19 cellular contexts compared by ENCODE assay signal in the genomic region with DNA sequence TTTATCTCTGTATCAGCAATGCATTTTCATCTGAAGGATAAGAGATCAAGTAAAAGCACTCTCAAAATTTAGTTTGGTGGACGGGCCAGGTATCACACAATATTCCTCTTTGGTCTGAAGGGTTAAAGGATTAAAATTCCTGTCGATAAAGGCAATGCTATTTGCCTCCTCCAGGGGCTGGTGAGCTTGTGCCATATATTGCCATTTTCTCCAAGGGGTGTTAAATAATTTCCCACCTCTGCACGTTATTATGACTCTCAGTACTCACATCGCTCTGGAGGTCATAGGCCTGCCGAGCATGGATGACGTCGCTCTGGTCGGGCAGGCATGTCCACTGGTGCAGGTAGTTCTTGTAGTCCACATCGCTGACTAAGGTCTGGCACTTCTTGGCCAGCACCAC.
DNase-seq lines count a peak whose midpoint lies in the region; ATAC-seq and TF ChIP-seq lines count a peak whose summit lies in the region.
"Had no signal": no experiment of that assay in that cellular context is flagged by ENCODE, and none has a peak within 500 bp of the region (broad histone marks: within the 10 kb centered on the region; RNA-seq: fewer than 3 reads in every experiment).

No MANE protein-coding gene starts in this region.

- intact Hi-C loops in natural killer cell (cut with micrococcal nuclease), result no loop called here

- peak overlapping the region; percentile 92 to 93 for H3K27ac Mint-ChIP-seq in natural killer cell
- H3K27ac Mint-ChIP-seq in natural killer cell treated with Interleukin-12 subunit alpha and Interleukin-12 subunit beta and Interleukin-15 and Interleukin-18, amount 100 ng/mL, for 72 hours, result no peak overlapping the region
- no peak overlapping the region for H3K27ac Mint-ChIP-seq in WTC11
- H3K27ac Mint-ChIP-seq in memory B cell, result peak overlapping the region; percentile 8
- no peak overlapping the region for H3K27ac Mint-ChIP-seq in activated CD8-positive, alpha-beta T cell treated with anti-CD3 and anti-CD28 coated beads, Interleukin-2, amount 10 ng/mL, durations not matched to agents 7 days and 5 days
- H3K27ac Mint-ChIP-seq: activated CD4-positive, alpha-beta T cell treated with anti-CD3 and anti-CD28 coated beads, Interleukin-2, amount 10 ng/mL, durations not matched to agents 7 days and 5 days; stimulated activated naive CD8-positive, alpha-beta T cell treated with anti-CD3 and anti-CD28 coated beads, Interleukin-15, Interleukin-2, amounts not matched to agents 100 ng/mL and 50 ng/mL, for 24 hours had no signal

- H3K4me1 Mint-ChIP-seq in natural killer cell (peaks cover 44% of the 10 kb centered on the region in 2 donors), WTC11 (no peaks in the 10 kb centered on the region), memory B cell (peaks cover 18% of the 10 kb centered on the region)
- H3K4me1 Mint-ChIP-seq in natural killer cell treated with Interleukin-12 subunit alpha and Interleukin-12 subunit beta and Interleukin-15 and Interleukin-18, amount 100 ng/mL, for 72 hours (ENCODE audit: low read depth in 2 of 2), result peaks cover 24 to 33% of the 10 kb centered on the region in 2 donors
- H3K4me1 Mint-ChIP-seq in activated CD8-positive, alpha-beta T cell treated with anti-CD3 and anti-CD28 coated beads, Interleukin-2, amount 10 ng/mL, durations not matched to agents 7 days and 5 days (ENCODE audit: low read depth), result peaks cover 38% of the 10 kb centered on the region

- POLR2A ChIA-PET in WTC11 (lab: Charles Lee), result interaction anchor here (1.0 kb wide), 1 partner anchor 148 kb away, joined by 3 read pairs; no protein-coding TSS in a partner anchor
- POLR2A ChIA-PET in activated CD8-positive, alpha-beta T cell treated with anti-CD3 and anti-CD28 coated beads, Interleukin-2, amount 10 ng/mL, durations not matched to agents 7 days and 5 days (lab: Charles Lee), result no interaction called here

- CTCF ChIA-PET in WTC11 (lab: Charles Lee), result interaction anchor here (0.5 to 1.3 kb wide), 2 partner anchors 11 to 480 kb away, joined by 3 to 5 read pairs; no protein-coding TSS in a partner anchor
- CTCF ChIA-PET in activated CD8-positive, alpha-beta T cell treated with anti-CD3 and anti-CD28 coated beads, Interleukin-2, amount 10 ng/mL, durations not matched to agents 7 days and 5 days (lab: Charles Lee), result no interaction called here

- H3K27me3 Mint-ChIP-seq in natural killer cell (ENCODE audit: low read depth in 2 of 2) (no peaks in the 10 kb centered on the region), WTC11 (ENCODE audit: low read depth) (no peaks in the 10 kb centered on the region), memory B cell (no peaks in the 10 kb centered on the region)
- no peaks in the 10 kb centered on the region for H3K27me3 Mint-ChIP-seq in natural killer cell treated with Interleukin-12 subunit alpha and Interleukin-12 subunit beta and Interleukin-15 and Interleukin-18, amount 100 ng/mL, for 72 hours
- H3K27me3 Mint-ChIP-seq in activated CD8-positive, alpha-beta T cell treated with anti-CD3 and anti-CD28 coated beads, Interleukin-2, amount 10 ng/mL, durations not matched to agents 7 days and 5 days (ENCODE audit: low read depth), result no peaks in the 10 kb centered on the region
- H3K27me3 Mint-ChIP-seq: stimulated activated naive CD8-positive, alpha-beta T cell treated with anti-CD3 and anti-CD28 coated beads, Interleukin-15, Interleukin-2, amounts not matched to agents 100 ng/mL and 50 ng/mL, for 24 hours had no signal

- TF ChIP-seq CTCF in natural killer cell (IDR thresholded peaks at IDR 0.05) (no peak), WTC11 (IDR thresholded peaks at IDR 0.05) (no peak)

- ATAC-seq in natural killer cell, result no peak
- ATAC-seq in natural killer cell treated with Interleukin-12 subunit alpha and Interleukin-12 subunit beta and Interleukin-15 and Interleukin-18, amount 100 ng/mL, for 72 hours, result no peak
- ATAC-seq in WTC11, result peak; percentile 56; the same call in 1 of the 2 replicates
- ATAC-seq in memory B cell (ENCODE audit: low read depth), result no peak
- no peak for ATAC-seq in HG02642 (IDR thresholded peaks at IDR 0.05; ENCODE audit: poor library complexity, unreplicated experiment)
- ATAC-seq in activated CD8-positive, alpha-beta T cell treated with anti-CD3 and anti-CD28 coated beads, Interleukin-2, amount 10 ng/mL, durations not matched to agents 7 days and 5 days, result no peak
- ATAC-seq: activated T-cell treated with anti-CD3 and anti-CD28 coated beads, Interleukin-2, amount 50 U/mL, for 4 hours had no signal

- H3K4me3 Mint-ChIP-seq in natural killer cell (no peak overlapping the region), WTC11 (no peak overlapping the region), memory B cell (no peak overlapping the region)
- no peak overlapping the region for H3K4me3 Mint-ChIP-seq in natural killer cell treated with Interleukin-12 subunit alpha and Interleukin-12 subunit beta and Interleukin-15 and Interleukin-18, amount 100 ng/mL, for 72 hours
- no peak overlapping the region for H3K4me3 Mint-ChIP-seq in activated CD8-positive, alpha-beta T cell treated with anti-CD3 and anti-CD28 coated beads, Interleukin-2, amount 10 ng/mL, durations not matched to agents 7 days and 5 days
- H3K4me3 Mint-ChIP-seq: activated CD4-positive, alpha-beta T cell treated with anti-CD3 and anti-CD28 coated beads, Interleukin-2, amount 10 ng/mL, durations not matched to agents 7 days and 5 days; activated T-cell treated with anti-CD3 and anti-CD28 coated beads, Interleukin-2, amount 50 U/mL, for 4 hours; stimulated activated naive CD8-positive, alpha-beta T cell treated with anti-CD3 and anti-CD28 coated beads, Interleukin-15, Interleukin-2, amounts not matched to agents 100 ng/mL and 50 ng/mL, for 24 hours had no signal

- DNase-seq in natural killer cell (no peak), WTC11 (ENCODE audit: low spot score) (no peak), memory B cell (ENCODE audit: low spot score in 2 of 2) (no peak), NCI-H524 (lab: John Stamatoyannopoulos, UW) (no peak), SK-N-DZ (ENCODE audit: low spot score) (no peak)
- DNase-seq in natural killer cell treated with Interleukin-12 subunit alpha and Interleukin-12 subunit beta and Interleukin-15 and Interleukin-18, amount 100 ng/mL, for 72 hours (ENCODE audit: low spot score), result no peak
- no peak for DNase-seq in activated CD8-positive, alpha-beta T cell treated with anti-CD3 and anti-CD28 coated beads, Interleukin-2, amount 10 ng/mL, durations not matched to agents 7 days and 5 days
- DNase-seq: activated CD4-positive, alpha-beta T cell treated with anti-CD3 and anti-CD28 coated beads, Interleukin-2, amount 10 ng/mL, durations not matched to agents 7 days and 5 days; activated T-cell treated with anti-CD3 and anti-CD28 coated beads, Interleukin-2, amount 50 U/mL, for 4 hours; DND-41; erythroblast; head of caudate nucleus; NCI-H1694; NCI-H2171; NCI-H524 treated with DMSO at 0.1 percent for 48 hours; SHP77; T1000 had no signal

- peaks cover 0 to 2% of the 10 kb centered on the region in 2 donors for H3K9me3 Mint-ChIP-seq in natural killer cell
- no peaks in the 10 kb centered on the region for H3K9me3 Mint-ChIP-seq in natural killer cell treated with Interleukin-12 subunit alpha and Interleukin-12 subunit beta and Interleukin-15 and Interleukin-18, amount 100 ng/mL, for 72 hours
- peaks cover 5% of the 10 kb centered on the region for H3K9me3 Mint-ChIP-seq in WTC11
- no peaks in the 10 kb centered on the region for H3K9me3 Mint-ChIP-seq in memory B cell
- peaks cover 3% of the 10 kb centered on the region for H3K9me3 Mint-ChIP-seq in activated CD8-positive, alpha-beta T cell treated with anti-CD3 and anti-CD28 coated beads, Interleukin-2, amount 10 ng/mL, durations not matched to agents 7 days and 5 days (ENCODE audit: insufficient read depth)
- H3K9me3 Mint-ChIP-seq: activated T-cell treated with anti-CD3 and anti-CD28 coated beads, Interleukin-2, amount 50 U/mL, for 4 hours; stimulated activated naive CD8-positive, alpha-beta T cell treated with anti-CD3 and anti-CD28 coated beads, Interleukin-15, Interleukin-2, amounts not matched to agents 100 ng/mL and 50 ng/mL, for 24 hours had no signal

- H3K36me3 Mint-ChIP-seq in natural killer cell (no peaks in the 10 kb centered on the region), WTC11 (no peaks in the 10 kb centered on the region; the same call in 1 of the 2 replicates), memory B cell (peaks cover 4% of the 10 kb centered on the region)
- H3K36me3 Mint-ChIP-seq in natural killer cell treated with Interleukin-12 subunit alpha and Interleukin-12 subunit beta and Interleukin-15 and Interleukin-18, amount 100 ng/mL, for 72 hours, result no peaks in the 10 kb centered on the region
- H3K36me3 Mint-ChIP-seq in activated CD8-positive, alpha-beta T cell treated with anti-CD3 and anti-CD28 coated beads, Interleukin-2, amount 10 ng/mL, durations not matched to agents 7 days and 5 days (ENCODE audit: low read depth), result peaks cover 6% of the 10 kb centered on the region

TF ChIP-seq in WTC11, 78 proteins besides CTCF, POLR2A, EP300 and RAD21 (continues in another document):
- TF ChIP-seq HMGA2 (CRISPR knock-in tag; IDR thresholded peaks at IDR 0.05), result no peak
- no peak for TF ChIP-seq NR2C2 (CRISPR knock-in tag; IDR thresholded peaks at IDR 0.05)
- TF ChIP-seq NFYB (CRISPR knock-in tag; conservative IDR thresholded peaks at IDR 0.05; ENCODE audit: low read depth), result no peak
- no peak for TF ChIP-seq SP1 (CRISPR knock-in tag; conservative IDR thresholded peaks at IDR 0.05)
- TF ChIP-seq FOXP4 (CRISPR knock-in tag; IDR thresholded peaks at IDR 0.05), result no peak

Comparison
In these comparisons a context has a peak if more than half of its experiments do, and no peak if none do; other contexts are left out.
1. H3K27ac Mint-ChIP-seq: peak in natural killer cell (2 of 2) and memory B cell (single experiment); none in natural killer cell treated with Interleukin-12 subunit alpha and Interleukin-12 subunit beta and Interleukin-15 and Interleukin-18, amount 100 ng/mL, for 72 hours (0 of 2), WTC11 (single experiment) and activated CD8-positive, alpha-beta T cell treated with anti-CD3 and anti-CD28 coated beads, Interleukin-2, amount 10 ng/mL, durations not matched to agents 7 days and 5 days (single experiment).